ENCODE assay signal across 24 cellular contexts in the genomic region with DNA sequence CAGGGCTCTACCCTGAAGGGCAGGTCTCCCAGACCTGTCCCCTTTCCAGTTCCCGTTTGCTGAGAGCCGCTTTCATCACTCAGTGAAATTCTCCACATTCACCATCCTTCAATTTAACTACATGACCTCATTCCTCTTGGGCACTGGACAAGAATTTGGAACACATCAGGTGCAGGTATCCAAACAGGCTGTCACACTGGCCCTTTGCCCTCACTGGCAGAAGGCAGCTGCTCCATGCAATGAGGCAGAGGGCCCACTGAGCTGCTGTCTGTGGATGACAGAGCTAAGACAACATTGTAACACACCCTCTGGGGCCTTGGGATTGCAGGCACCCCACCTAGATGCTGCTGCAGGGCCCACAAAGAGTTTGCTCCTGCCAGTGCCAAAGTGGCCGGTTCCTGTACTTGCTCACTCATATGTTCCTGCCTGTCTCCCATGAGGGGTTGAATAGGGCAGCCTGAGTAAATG. TPM values are rescaled to one million over a fixed set of nuclear protein-coding genes. Genes with fewer than 3 reads are reported as not detected.
"Had no signal": no experiment of that assay in that cellular context is flagged by ENCODE, and none has a peak within 500 bp of the region (broad histone marks: within the 10 kb centered on the region; RNA-seq: fewer than 3 reads in every experiment).

No MANE protein-coding gene starts in this region.

- H3K4me3 Mint-ChIP-seq: activated B cell treated with CpG ODN at 0.5 μM for 24 hours; activated CD8-positive, alpha-beta T cell treated with anti-CD3 and anti-CD28 coated beads, Interleukin-2, amount 10 ng/mL, durations not matched to agents 7 days and 5 days; natural killer cell; stimulated activated naive CD8-positive, alpha-beta T cell treated with anti-CD3 and anti-CD28 coated beads, Interleukin-15, Interleukin-2, amounts not matched to agents 100 ng/mL and 50 ng/mL, for 24 hours; T-helper 17 cell had no signal

- H3K36me3 Mint-ChIP-seq: activated naive CD4-positive, alpha-beta T cell treated with anti-CD3 and anti-CD28 coated beads, Interleukin-2, amount 50 U/mL, for 72 hours; natural killer cell had no signal

- DNase-seq: activated B cell treated with CpG ODN at 0.5 μM for 24 hours; activated CD4-positive, alpha-beta T cell treated with anti-CD3 and anti-CD28 coated beads for 48 hours; activated CD8-positive, alpha-beta memory T cell treated with anti-CD3 and anti-CD28 coated beads, Interleukin-2, amount 50 U/mL, for 4 hours; activated CD8-positive, alpha-beta T cell treated with anti-CD3 and anti-CD28 coated beads, Interleukin-2, amount 10 ng/mL, durations not matched to agents 7 days and 5 days; activated effector memory CD4-positive, alpha-beta T cell treated with anti-CD3 and anti-CD28 coated beads, Interleukin-2, amount 50 U/mL, for 16 hours; activated T-cell treated with anti-CD3 and anti-CD28 coated beads, Interleukin-2, amount 50 U/mL, for 48 hours; effector CD8-positive, alpha-beta T cell; foreskin keratinocyte; head of caudate nucleus; left colon; mucosa of descending colon; natural killer cell; nucleus accumbens; posterior cingulate gyrus; stimulated activated CD4-positive, alpha-beta T cell treated with anti-CD3 and anti-CD28 coated beads, Interleukin-4, amount 100 ng/mL, for 4 hours; T-helper 17 cell; trophoblast cell had no signal

- H3K4me1 ChIP-seq: suprapubic skin had no signal

- H3K27me3 ChIP-seq: foreskin keratinocyte, suprapubic skin had no signal

- H3K36me3 ChIP-seq: suprapubic skin had no signal

- H3K9me3 Mint-ChIP-seq: activated B cell treated with CpG ODN at 0.5 μM for 24 hours; activated naive CD4-positive, alpha-beta T cell treated with anti-CD3 and anti-CD28 coated beads, Interleukin-2, amount 50 U/mL, for 72 hours; natural killer cell; stimulated activated naive CD8-positive, alpha-beta T cell treated with anti-CD3 and anti-CD28 coated beads, Interleukin-15, Interleukin-2, amounts not matched to agents 100 ng/mL and 50 ng/mL, for 24 hours had no signal

- H3K4me2 ChIP-seq: smooth muscle cell had no signal

- H3K4me1 Mint-ChIP-seq: activated B cell treated with CpG ODN at 0.5 μM for 24 hours, natural killer cell, T-helper 17 cell had no signal

- H3K27ac Mint-ChIP-seq: activated B cell treated with CpG ODN at 0.5 μM for 24 hours; activated CD8-positive, alpha-beta T cell treated with anti-CD3 and anti-CD28 coated beads, Interleukin-2, amount 10 ng/mL, durations not matched to agents 7 days and 5 days; activated naive CD4-positive, alpha-beta T cell treated with anti-CD3 and anti-CD28 coated beads, Interleukin-2, amount 50 U/mL, for 72 hours; natural killer cell; stimulated activated naive CD8-positive, alpha-beta T cell treated with anti-CD3 and anti-CD28 coated beads, Interleukin-15, Interleukin-2, amounts not matched to agents 100 ng/mL and 50 ng/mL, for 24 hours; T-helper 17 cell had no signal

- ATAC-seq: activated CD8-positive, alpha-beta T cell treated with anti-CD3 and anti-CD28 coated beads, Interleukin-2, amount 10 ng/mL, durations not matched to agents 7 days and 5 days; activated naive CD4-positive, alpha-beta T cell treated with anti-CD3 and anti-CD28 coated beads, Interleukin-2, amount 50 U/mL, for 72 hours; foreskin keratinocyte; left colon; mucosa of descending colon; natural killer cell; T-helper 17 cell had no signal

- H3K9me3 ChIP-seq: mucosa of descending colon, suprapubic skin had no signal

- H3K27ac ChIP-seq: foreskin keratinocyte, suprapubic skin had no signal

- FAIRE-seq: endothelial cell of umbilical vein had no signal

- H3K27me3 Mint-ChIP-seq: activated B cell treated with CpG ODN at 0.5 μM for 24 hours had no signal

- H3K4me3 ChIP-seq: mucosa of descending colon, smooth muscle cell, suprapubic skin had no signal

RNA-seq across cellular contexts. Expression of gene ACTL7B, which starts 55.1 kb away (rescaled TPM):
- total RNA-seq: activated CD8-positive, alpha-beta T cell treated with anti-CD3 and anti-CD28 coated beads, Interleukin-2, amount 10 ng/mL, durations not matched to agents 7 days and 5 days; endothelial cell of umbilical vein; foreskin keratinocyte; left colon; lung microvascular endothelial cell; mucosa of descending colon; right cardiac atrium; smooth muscle cell had no signal
- polyA plus RNA-seq: endothelial cell of umbilical vein, foreskin keratinocyte, right cardiac atrium, smooth muscle cell had no signal
